In genomic region chr3:109364088-109364487, GRCh38 we compare ENCODE assay signal across 2 cellular contexts.
TF ChIP-seq lines count a peak whose summit lies in the region.

No MANE protein-coding gene starts in this region.

TF ChIP-seq in GM23338, 12 proteins besides CTCF, POLR2A, EP300 and RAD21:
- TF ChIP-seq REST (IDR thresholded peaks at IDR 0.05; ENCODE audit: unreplicated experiment) (no peak), NANOG (IDR thresholded peaks at IDR 0.05; ENCODE audit: borderline replicate concordance) (no peak), ZNF462 (CRISPR knock-in tag; IDR thresholded peaks at IDR 0.05) (no peak), JUNB (IDR thresholded peaks at IDR 0.05; ENCODE audit: unreplicated experiment) (no peak), ZNF114 (CRISPR knock-in tag; IDR thresholded peaks at IDR 0.05) (no peak), ZNF331 (CRISPR knock-in tag; IDR thresholded peaks at IDR 0.05; ENCODE audit: low read depth) (no peak), CREB1 (CRISPR knock-in tag; IDR thresholded peaks at IDR 0.05; ENCODE audit: low read depth) (no peak), STAT1 (IDR thresholded peaks at IDR 0.05; ENCODE audit: unreplicated experiment) (no peak), EZH2 (IDR thresholded peaks at IDR 0.05; ENCODE audit: low read depth, unreplicated experiment) (no peak), POLR2AphosphoS5 (IDR thresholded peaks at IDR 0.05; ENCODE audit: low read depth) (no peak), ETS1 (IDR thresholded peaks at IDR 0.05) (no peak), EZH2phosphoT487 (IDR thresholded peaks at IDR 0.05; ENCODE audit: unreplicated experiment) (no peak)

TF ChIP-seq in WTC11, 78 proteins besides CTCF, POLR2A, EP300 and RAD21:
- TF ChIP-seq PREB (CRISPR knock-in tag; IDR thresholded peaks at IDR 0.05; ENCODE audit: borderline replicate concordance): no peak
- no peak for TF ChIP-seq FOXJ3 (CRISPR knock-in tag; IDR thresholded peaks at IDR 0.05; ENCODE audit: borderline replicate concordance)
- TF ChIP-seq CDX4 (CRISPR knock-in tag; IDR thresholded peaks at IDR 0.05; ENCODE audit: borderline replicate concordance): no peak
- no peak for TF ChIP-seq TP53 (CRISPR knock-in tag; IDR thresholded peaks at IDR 0.05)
- TF ChIP-seq ZNF532 (CRISPR knock-in tag; IDR thresholded peaks at IDR 0.05; ENCODE audit: borderline replicate concordance): no peak
- no peak for TF ChIP-seq ZNF138 (CRISPR knock-in tag; conservative IDR thresholded peaks at IDR 0.05)
- no peak for TF ChIP-seq NFE2L1 (CRISPR knock-in tag; IDR thresholded peaks at IDR 0.05)
- TF ChIP-seq JUN (CRISPR knock-in tag; IDR thresholded peaks at IDR 0.05): no peak
- TF ChIP-seq ZMAT4 (CRISPR knock-in tag; IDR thresholded peaks at IDR 0.05): no peak
- no peak for TF ChIP-seq E2F5 (CRISPR knock-in tag; IDR thresholded peaks at IDR 0.05)
- no peak for TF ChIP-seq NR1H2 (CRISPR knock-in tag; IDR thresholded peaks at IDR 0.05)
- no peak for TF ChIP-seq TEAD4 (CRISPR knock-in tag; IDR thresholded peaks at IDR 0.05)
- no peak for TF ChIP-seq ZNF512 (CRISPR knock-in tag; IDR thresholded peaks at IDR 0.05; ENCODE audit: borderline replicate concordance)
- no peak for TF ChIP-seq MAX (CRISPR knock-in tag; IDR thresholded peaks at IDR 0.05)
- no peak for TF ChIP-seq TCF7 (CRISPR knock-in tag; IDR thresholded peaks at IDR 0.05; ENCODE audit: low read depth)
- TF ChIP-seq ATF3 (CRISPR knock-in tag; conservative IDR thresholded peaks at IDR 0.05): no peak
- no peak for TF ChIP-seq ESRRA (CRISPR knock-in tag; IDR thresholded peaks at IDR 0.05; ENCODE audit: borderline replicate concordance)
- TF ChIP-seq HMGXB4 (CRISPR knock-in tag; IDR thresholded peaks at IDR 0.05): no peak
- TF ChIP-seq PRRX2 (CRISPR knock-in tag; IDR thresholded peaks at IDR 0.05): no peak
- TF ChIP-seq ERG (CRISPR knock-in tag; IDR thresholded peaks at IDR 0.05): no peak
